In genomic region chr16:69363281-69363717, GRCh38 we compare ENCODE assay signal across 1 cellular context.
TF ChIP-seq lines count a peak whose summit lies in the region.

No MANE protein-coding gene starts in this region.

TF ChIP-seq in HepG2, 621 proteins besides CTCF, POLR2A, EP300 and RAD21 (continued from another document):
- TF ChIP-seq USF2 (IDR thresholded peaks at IDR 0.05; ENCODE audit: low read depth, low read length) (no peak), USF2 (CRISPR knock-in tag; IDR thresholded peaks at IDR 0.05; ENCODE audit: borderline replicate concordance) (no peak), ARNT (IDR thresholded peaks at IDR 0.05) (no peak), ZBTB38 (CRISPR knock-in tag; IDR thresholded peaks at IDR 0.05) (no peak), DNMT3B (CRISPR knock-in tag; conservative IDR thresholded peaks at IDR 0.05) (no peak), KMT2B (CRISPR knock-in tag; IDR thresholded peaks at IDR 0.05) (no peak), ZNF12 (CRISPR knock-in tag; IDR thresholded peaks at IDR 0.05) (peak; percentile 63; the same call in 1 of the 2 replicates), SPEN (CRISPR knock-in tag; IDR thresholded peaks at IDR 0.05; ENCODE audit: low read depth) (no peak), U2AF1 (optimal IDR thresholded peaks at IDR 0.05; ENCODE audit: low read depth, low read length) (no peak), ZNF574 (CRISPR knock-in tag; IDR thresholded peaks at IDR 0.05) (peak; percentile 29; the same call in 1 of the 2 replicates), FOXM1 (CRISPR knock-in tag; IDR thresholded peaks at IDR 0.05) (no peak), ZNF296 (CRISPR knock-in tag; conservative IDR thresholded peaks at IDR 0.05) (peak; percentile 63; the same call in 1 of the 2 replicates), PAF1 (CRISPR knock-in tag; IDR thresholded peaks at IDR 0.05) (peak; percentile 74; the same call in 1 of the 2 replicates), ZC3H13 (CRISPR knock-in tag; IDR thresholded peaks at IDR 0.05) (peak; percentile 76; the same call in 1 of the 2 replicates), ZNF619 (CRISPR knock-in tag; IDR thresholded peaks at IDR 0.05) (peak; percentile 82; the same call in 1 of the 2 replicates), ELF1 (CRISPR knock-in tag; IDR thresholded peaks at IDR 0.05) (no peak), ZNF605 (CRISPR knock-in tag; IDR thresholded peaks at IDR 0.05) (no peak), E2F5 (CRISPR knock-in tag; conservative IDR thresholded peaks at IDR 0.05) (no peak), NONO (IDR thresholded peaks at IDR 0.05) (no peak), NONO (CRISPR knock-in tag; conservative IDR thresholded peaks at IDR 0.05) (peak; percentile 45; the same call in 1 of the 2 replicates), ESRRA (CRISPR knock-in tag; IDR thresholded peaks at IDR 0.05; ENCODE audit: low read depth) (0 out of 2 replicates have a peak, but pooled peaks have one; percentile 40), ZNF512 (CRISPR knock-in tag; IDR thresholded peaks at IDR 0.05) (0 out of 2 replicates have a peak, but pooled peaks have one; percentile 52), HDAC6 (IDR thresholded peaks at IDR 0.05; ENCODE audit: low read depth, low read length) (no peak), MTA1 (CRISPR knock-in tag; IDR thresholded peaks at IDR 0.05; ENCODE audit: borderline replicate concordance) (no peak)
